8 cellular contexts compared by ENCODE assay signal in the genomic region with DNA sequence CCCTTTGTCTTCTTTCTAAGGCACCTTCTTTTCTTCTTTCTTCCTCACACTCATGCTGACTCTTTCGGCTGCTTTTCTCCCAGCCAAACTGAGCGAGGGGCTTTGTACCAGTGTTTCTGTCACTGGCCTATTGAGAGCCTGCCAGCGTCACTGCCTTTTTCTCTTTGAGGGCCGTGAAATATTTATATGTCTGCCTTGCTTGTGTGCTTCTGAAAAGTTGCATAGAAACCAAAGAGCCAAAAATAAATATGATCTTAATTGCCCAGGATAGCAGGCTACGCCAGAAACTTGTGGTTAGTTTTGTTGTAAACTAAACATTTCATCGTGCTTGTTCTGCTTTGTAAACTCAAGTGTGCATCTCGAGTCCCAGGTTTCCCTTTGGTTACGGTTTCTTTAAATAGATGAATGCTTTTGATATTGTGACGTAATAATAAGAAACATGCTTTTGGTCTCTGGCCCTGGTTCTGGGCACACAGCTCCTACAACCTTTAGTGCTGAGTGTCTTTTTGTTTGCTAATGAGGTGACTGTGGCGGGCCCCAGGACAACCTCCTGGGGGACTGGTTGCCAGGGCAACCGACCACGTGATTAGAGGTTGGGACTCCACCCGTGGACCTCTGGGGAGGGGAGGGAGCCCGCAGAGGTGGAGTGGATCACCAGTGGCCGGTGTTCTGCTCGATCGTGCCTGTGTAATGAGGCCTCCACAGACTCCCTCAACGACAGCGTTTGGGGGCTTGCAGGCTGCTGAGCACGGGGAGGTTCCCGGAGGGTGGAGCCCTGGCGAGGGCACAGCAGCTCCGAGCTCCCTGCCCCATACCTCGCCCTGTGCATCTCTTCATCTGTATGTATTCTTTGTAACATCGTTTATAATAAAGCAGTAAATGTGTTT. TPM values are rescaled to one million over a fixed set of nuclear protein-coding genes. Genes with fewer than 3 reads are reported as not detected.
DNase-seq lines count a peak whose midpoint lies in the region; ATAC-seq and TF ChIP-seq lines count a peak whose summit lies in the region.

No MANE protein-coding gene starts in this region.

- H3K27ac ChIP-seq in Karpas-422 (ENCODE audit: low read length) (peak overlapping the region; percentile 96), ovary (peak overlapping the region; percentile 57 to 72)

- no peaks in the 10 kb centered on the region for H3K27me3 Mint-ChIP-seq in activated B cell treated with CpG ODN at 0.5 μM for 24 hours

- no peak overlapping the region for H2AFZ ChIP-seq in Karpas-422 (ENCODE audit: low read length)

- H3K4me2 ChIP-seq in Karpas-422 (ENCODE audit: low read depth, low read length, poor library complexity, severe bottlenecking), result peak overlapping the region; percentile 74

- no peaks in the 10 kb centered on the region for H4K20me1 ChIP-seq in Karpas-422 (ENCODE audit: insufficient read depth, low read depth, low read length)

- TF ChIP-seq EP300 in ovary (IDR thresholded peaks at IDR 0.05), result no peak

- H3K36me3 ChIP-seq in Karpas-422 (ENCODE audit: insufficient read depth, low read length) (peaks cover 34% of the 10 kb centered on the region; the same call in 1 of the 2 replicates), ovary (no peaks in the 10 kb centered on the region)

- intact Hi-C loops in activated B cell treated with CpG ODN at 0.5 μM for 24 hours (cut with micrococcal nuclease), result loop anchor here (1.0 to 10.0 kb wide), 7 partner anchors 10 to 460 kb away; partner anchors contain the start of gene RSPH1
- intact Hi-C loops in ovary (cut with DNase I), result loop anchor here in 2 of 4 donors (10.0 kb wide), 2 partner anchors 380 to 470 kb away; no protein-coding TSS in a partner anchor

- H3K9me3 ChIP-seq in Karpas-422 (ENCODE audit: low read length) (no peaks in the 10 kb centered on the region), ovary (no peaks in the 10 kb centered on the region)

- H3K9me3 Mint-ChIP-seq in activated B cell treated with CpG ODN at 0.5 μM for 24 hours, result no peaks in the 10 kb centered on the region

- peak overlapping the region; percentile 46 for H3K4me3 ChIP-seq in Karpas-422 (ENCODE audit: low read length)
- peak overlapping the region; percentile 20 for H3K4me3 ChIP-seq in ovary

- H3K36me3 Mint-ChIP-seq in activated B cell treated with CpG ODN at 0.5 μM for 24 hours (ENCODE audit: low read depth), result peaks cover 76% of the 10 kb centered on the region

- H3K4me3 Mint-ChIP-seq in activated B cell treated with CpG ODN at 0.5 μM for 24 hours, result peak overlapping the region; percentile 78

- peaks cover 87% of the 10 kb centered on the region for H3K4me1 Mint-ChIP-seq in activated B cell treated with CpG ODN at 0.5 μM for 24 hours

- H3K4me1 ChIP-seq in Karpas-422 (ENCODE audit: low read length) (peaks cover 100% of the 10 kb centered on the region), ovary (ENCODE audit: insufficient read depth) (peaks cover 13% of the 10 kb centered on the region)

- CTCF ChIA-PET in activated B cell treated with CpG ODN at 0.5 μM for 24 hours (lab: Charles Lee), result interaction anchor here (1.4 kb wide), 1 partner anchor 12 kb away, joined by 3 read pairs; no protein-coding TSS in a partner anchor

- POLR2A ChIA-PET in activated B cell treated with CpG ODN at 0.5 μM for 24 hours (lab: Charles Lee), result interaction anchor here (0.6 to 6.2 kb wide), 7 partner anchors 10 to 74 kb away, joined by 3 to 82 read pairs (median 6); partner anchors contain the start of gene SLC37A1

- H3K9ac ChIP-seq in Karpas-422 (ENCODE audit: low read length), result peak overlapping the region; percentile 63

- H3K9me2 ChIP-seq in Karpas-422 (replicated peaks; ENCODE audit: insufficient read depth, low read length), result no peaks in the 10 kb centered on the region

- TF ChIP-seq CTCF in activated B cell treated with CpG ODN at 0.5 μM for 24 hours (IDR thresholded peaks at IDR 0.05), result no peak
- TF ChIP-seq CTCF in ovary (IDR thresholded peaks at IDR 0.05), result no peak

- peak overlapping the region; percentile 95 for H3K27ac Mint-ChIP-seq in activated B cell treated with CpG ODN at 0.5 μM for 24 hours

- DNase-seq in DMS 273 (lab: John Stamatoyannopoulos, UW; ENCODE audit: unreplicated experiment) (peak; percentile 57), DMS 273 treated with DMSO at 0.1 percent for 48 hours (lab: John Stamatoyannopoulos, UW) (no peak), Karpas-422 (peak; percentile 93), activated B cell treated with CpG ODN at 0.5 μM for 24 hours (peak; percentile 90), fibroblast of peridontal ligament (ENCODE audit: extremely low read depth) (peak; percentile 77), ovary (peak; percentile 76 to 85 (median 80)), hippocampal formation (lab: John Stamatoyannopoulos, UW) (no peak)

- H3K27me3 ChIP-seq in Karpas-422 (ENCODE audit: low read length) (no peaks in the 10 kb centered on the region), ovary (no peaks in the 10 kb centered on the region)

- ATAC-seq in GM21737 (IDR thresholded peaks at IDR 0.05; ENCODE audit: unreplicated experiment) (peak; percentile 62), activated B cell treated with CpG ODN at 0.5 μM for 24 hours (ENCODE audit: low read depth) (peak; percentile 83)

- 7 to 17% (median 13%) methylated on average over 23 to 25 of the region's 25 CpGs for WGBS in ovary, 3 donors

- no peak for TF ChIP-seq POLR2A in ovary (IDR thresholded peaks at IDR 0.05)

- H3K79me2 ChIP-seq in Karpas-422 (ENCODE audit: low read length), result peaks cover 28% of the 10 kb centered on the region

RNA-seq across cellular contexts. Expression of gene SLC37A1, which starts 10.9 kb away (rescaled TPM):
- total RNA-seq in Karpas-422 (2014; rRNA removed; shearing (Covaris generic); ENCODE audit: low replicate concordance), result 47.1 and 51.4 TPM in 2 replicates
- total RNA-seq in activated B cell treated with CpG ODN at 0.5 μM for 24 hours, result 39.8 and 47.9 TPM in 2 replicates
- total RNA-seq in ovary, result 1 to 10 TPM; 5.6 to 10.0 (median 8.0) TPM
- 1 to 10 TPM; 5.1 to 6.0 TPM for polyA plus RNA-seq in ovary

RNA-seq across cellular contexts. Expression of gene RSPH1, which starts 28.6 kb away (rescaled TPM):
- total RNA-seq in Karpas-422 (2014; rRNA removed; shearing (Covaris generic); ENCODE audit: low replicate concordance), result 0.26 and 0.54 TPM in 2 replicates
- total RNA-seq in activated B cell treated with CpG ODN at 0.5 μM for 24 hours (0.38 TPM in 1 of 2 replicates, not detected in the other), ovary (10 to 100 TPM in 1 of 7 donors, 1 to 10 TPM in 5, under 1 TPM in 1; 0.76 to 37.5 (median 2.6) TPM)
- polyA plus RNA-seq in ovary, result 1 to 10 TPM; 1.1 to 2.5 TPM

Comparison
In these comparisons a context has a peak if more than half of its experiments do, and no peak if none do; other contexts are left out.
1. DNase-seq: peak in DMS 273 (single experiment), Karpas-422 (single experiment), activated B cell treated with CpG ODN at 0.5 μM for 24 hours (single experiment), fibroblast of peridontal ligament (single experiment) and ovary (5 of 5); none in DMS 273 treated with DMSO at 0.1 percent for 48 hours (single experiment) and hippocampal formation (0 of 2).